Comparison of ENCODE assay signal across 1 cellular context in the genomic region with DNA sequence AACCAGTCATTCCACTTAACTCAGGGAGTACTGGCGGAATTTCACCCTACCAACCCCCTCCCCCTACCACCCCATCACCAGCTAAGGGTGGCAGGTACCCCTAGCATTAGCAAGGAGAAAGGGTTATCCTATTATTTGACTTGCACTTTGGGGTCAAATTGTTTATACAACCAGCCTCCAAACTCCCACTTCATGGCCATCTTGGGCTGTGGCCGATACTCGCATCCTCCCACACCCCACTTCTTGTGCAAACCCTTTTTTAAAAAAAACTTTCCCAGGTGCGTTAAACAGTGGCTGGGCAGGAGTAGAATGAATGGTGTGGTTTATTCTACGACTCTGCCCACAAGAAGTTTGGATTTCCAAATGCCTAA.
TF ChIP-seq lines count a peak whose summit lies in the region.

No MANE protein-coding gene starts in this region.

TF ChIP-seq in K562, 482 proteins besides CTCF, POLR2A, EP300 and RAD21 (continued from another document and continues in another):
- no peak for TF ChIP-seq DDX20 (tag; IDR thresholded peaks at IDR 0.05; ENCODE audit: low read depth)
- TF ChIP-seq SUPT5H (IDR thresholded peaks at IDR 0.05): peak; percentile 40
- TF ChIP-seq RBM25 (IDR thresholded peaks at IDR 0.05; ENCODE audit: low read depth, low read length, severe bottlenecking): no peak
- TF ChIP-seq, protein P1, sequence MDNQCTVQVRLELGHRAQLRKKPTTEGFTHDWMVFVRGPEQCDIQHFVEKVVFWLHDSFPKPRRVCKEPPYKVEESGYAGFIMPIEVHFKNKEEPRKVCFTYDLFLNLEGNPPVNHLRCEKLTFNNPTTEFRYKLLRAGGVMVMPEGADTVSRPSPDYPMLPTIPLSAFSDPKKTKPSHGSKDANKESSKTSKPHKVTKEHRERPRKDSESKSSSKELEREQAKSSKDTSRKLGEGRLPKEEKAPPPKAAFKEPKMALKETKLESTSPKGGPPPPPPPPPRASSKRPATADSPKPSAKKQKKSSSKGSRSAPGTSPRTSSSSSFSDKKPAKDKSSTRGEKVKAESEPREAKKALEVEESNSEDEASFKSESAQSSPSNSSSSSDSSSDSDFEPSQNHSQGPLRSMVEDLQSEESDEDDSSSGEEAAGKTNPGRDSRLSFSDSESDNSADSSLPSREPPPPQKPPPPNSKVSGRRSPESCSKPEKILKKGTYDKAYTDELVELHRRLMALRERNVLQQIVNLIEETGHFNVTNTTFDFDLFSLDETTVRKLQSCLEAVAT (IDR thresholded peaks at IDR 0.05): no peak
- no peak for TF ChIP-seq CHD2 (IDR thresholded peaks at IDR 0.05; ENCODE audit: low read depth, low read length)
- no peak for TF ChIP-seq NONO (IDR thresholded peaks at IDR 0.05; ENCODE audit: low read depth in 2 of 2, low read length in 1 of 2)
- no peak for TF ChIP-seq TFAM (CRISPR knock-in tag; conservative IDR thresholded peaks at IDR 0.05)
- TF ChIP-seq, protein P2, sequence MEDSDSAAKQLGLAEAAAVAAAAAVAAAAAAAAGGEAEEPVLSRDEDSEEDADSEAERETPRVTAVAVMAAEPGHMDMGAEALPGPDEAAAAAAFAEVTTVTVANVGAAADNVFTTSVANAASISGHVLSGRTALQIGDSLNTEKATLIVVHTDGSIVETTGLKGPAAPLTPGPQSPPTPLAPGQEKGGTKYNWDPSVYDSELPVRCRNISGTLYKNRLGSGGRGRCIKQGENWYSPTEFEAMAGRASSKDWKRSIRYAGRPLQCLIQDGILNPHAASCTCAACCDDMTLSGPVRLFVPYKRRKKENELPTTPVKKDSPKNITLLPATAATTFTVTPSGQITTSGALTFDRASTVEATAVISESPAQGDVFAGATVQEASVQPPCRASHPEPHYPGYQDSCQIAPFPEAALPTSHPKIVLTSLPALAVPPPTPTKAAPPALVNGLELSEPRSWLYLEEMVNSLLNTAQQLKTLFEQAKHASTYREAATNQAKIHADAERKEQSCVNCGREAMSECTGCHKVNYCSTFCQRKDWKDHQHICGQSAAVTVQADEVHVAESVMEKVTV (CRISPR knock-in tag; IDR thresholded peaks at IDR 0.05): no peak
- TF ChIP-seq, protein P3, sequence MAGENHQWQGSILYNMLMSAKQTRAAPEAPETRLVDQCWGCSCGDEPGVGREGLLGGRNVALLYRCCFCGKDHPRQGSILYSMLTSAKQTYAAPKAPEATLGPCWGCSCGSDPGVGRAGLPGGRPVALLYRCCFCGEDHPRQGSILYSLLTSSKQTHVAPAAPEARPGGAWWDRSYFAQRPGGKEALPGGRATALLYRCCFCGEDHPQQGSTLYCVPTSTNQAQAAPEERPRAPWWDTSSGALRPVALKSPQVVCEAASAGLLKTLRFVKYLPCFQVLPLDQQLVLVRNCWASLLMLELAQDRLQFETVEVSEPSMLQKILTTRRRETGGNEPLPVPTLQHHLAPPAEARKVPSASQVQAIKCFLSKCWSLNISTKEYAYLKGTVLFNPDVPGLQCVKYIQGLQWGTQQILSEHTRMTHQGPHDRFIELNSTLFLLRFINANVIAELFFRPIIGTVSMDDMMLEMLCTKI (IDR thresholded peaks at IDR 0.05; ENCODE audit: partially characterized antibody): no peak
- TF ChIP-seq EHMT2 (IDR thresholded peaks at IDR 0.05): no peak
- TF ChIP-seq, protein P4, sequence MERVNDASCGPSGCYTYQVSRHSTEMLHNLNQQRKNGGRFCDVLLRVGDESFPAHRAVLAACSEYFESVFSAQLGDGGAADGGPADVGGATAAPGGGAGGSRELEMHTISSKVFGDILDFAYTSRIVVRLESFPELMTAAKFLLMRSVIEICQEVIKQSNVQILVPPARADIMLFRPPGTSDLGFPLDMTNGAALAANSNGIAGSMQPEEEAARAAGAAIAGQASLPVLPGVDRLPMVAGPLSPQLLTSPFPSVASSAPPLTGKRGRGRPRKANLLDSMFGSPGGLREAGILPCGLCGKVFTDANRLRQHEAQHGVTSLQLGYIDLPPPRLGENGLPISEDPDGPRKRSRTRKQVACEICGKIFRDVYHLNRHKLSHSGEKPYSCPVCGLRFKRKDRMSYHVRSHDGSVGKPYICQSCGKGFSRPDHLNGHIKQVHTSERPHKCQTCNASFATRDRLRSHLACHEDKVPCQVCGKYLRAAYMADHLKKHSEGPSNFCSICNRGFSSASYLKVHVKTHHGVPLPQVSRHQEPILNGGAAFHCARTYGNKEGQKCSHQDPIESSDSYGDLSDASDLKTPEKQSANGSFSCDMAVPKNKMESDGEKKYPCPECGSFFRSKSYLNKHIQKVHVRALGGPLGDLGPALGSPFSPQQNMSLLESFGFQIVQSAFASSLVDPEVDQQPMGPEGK (CRISPR knock-in tag; IDR thresholded peaks at IDR 0.05; ENCODE audit: borderline replicate concordance): no peak
- no peak for TF ChIP-seq CREBBP (IDR thresholded peaks at IDR 0.05; ENCODE audit: low read depth, low read length)
- TF ChIP-seq, protein P5, sequence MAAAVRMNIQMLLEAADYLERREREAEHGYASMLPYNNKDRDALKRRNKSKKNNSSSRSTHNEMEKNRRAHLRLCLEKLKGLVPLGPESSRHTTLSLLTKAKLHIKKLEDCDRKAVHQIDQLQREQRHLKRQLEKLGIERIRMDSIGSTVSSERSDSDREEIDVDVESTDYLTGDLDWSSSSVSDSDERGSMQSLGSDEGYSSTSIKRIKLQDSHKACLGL (CRISPR knock-in tag; IDR thresholded peaks at IDR 0.05; ENCODE audit: borderline replicate concordance, poor library complexity, severe bottlenecking): no peak
- TF ChIP-seq BRD4 (IDR thresholded peaks at IDR 0.05): no peak
- no peak for TF ChIP-seq ZNF184 (CRISPR knock-in tag; IDR thresholded peaks at IDR 0.05)
- TF ChIP-seq CBFA2T2 (conservative IDR thresholded peaks at IDR 0.05): no peak
- peak; percentile 77; the same call in 1 of the 2 replicates for TF ChIP-seq ZNF384 (IDR thresholded peaks at IDR 0.05; ENCODE audit: low read depth, low read length)
- TF ChIP-seq, protein P6, sequence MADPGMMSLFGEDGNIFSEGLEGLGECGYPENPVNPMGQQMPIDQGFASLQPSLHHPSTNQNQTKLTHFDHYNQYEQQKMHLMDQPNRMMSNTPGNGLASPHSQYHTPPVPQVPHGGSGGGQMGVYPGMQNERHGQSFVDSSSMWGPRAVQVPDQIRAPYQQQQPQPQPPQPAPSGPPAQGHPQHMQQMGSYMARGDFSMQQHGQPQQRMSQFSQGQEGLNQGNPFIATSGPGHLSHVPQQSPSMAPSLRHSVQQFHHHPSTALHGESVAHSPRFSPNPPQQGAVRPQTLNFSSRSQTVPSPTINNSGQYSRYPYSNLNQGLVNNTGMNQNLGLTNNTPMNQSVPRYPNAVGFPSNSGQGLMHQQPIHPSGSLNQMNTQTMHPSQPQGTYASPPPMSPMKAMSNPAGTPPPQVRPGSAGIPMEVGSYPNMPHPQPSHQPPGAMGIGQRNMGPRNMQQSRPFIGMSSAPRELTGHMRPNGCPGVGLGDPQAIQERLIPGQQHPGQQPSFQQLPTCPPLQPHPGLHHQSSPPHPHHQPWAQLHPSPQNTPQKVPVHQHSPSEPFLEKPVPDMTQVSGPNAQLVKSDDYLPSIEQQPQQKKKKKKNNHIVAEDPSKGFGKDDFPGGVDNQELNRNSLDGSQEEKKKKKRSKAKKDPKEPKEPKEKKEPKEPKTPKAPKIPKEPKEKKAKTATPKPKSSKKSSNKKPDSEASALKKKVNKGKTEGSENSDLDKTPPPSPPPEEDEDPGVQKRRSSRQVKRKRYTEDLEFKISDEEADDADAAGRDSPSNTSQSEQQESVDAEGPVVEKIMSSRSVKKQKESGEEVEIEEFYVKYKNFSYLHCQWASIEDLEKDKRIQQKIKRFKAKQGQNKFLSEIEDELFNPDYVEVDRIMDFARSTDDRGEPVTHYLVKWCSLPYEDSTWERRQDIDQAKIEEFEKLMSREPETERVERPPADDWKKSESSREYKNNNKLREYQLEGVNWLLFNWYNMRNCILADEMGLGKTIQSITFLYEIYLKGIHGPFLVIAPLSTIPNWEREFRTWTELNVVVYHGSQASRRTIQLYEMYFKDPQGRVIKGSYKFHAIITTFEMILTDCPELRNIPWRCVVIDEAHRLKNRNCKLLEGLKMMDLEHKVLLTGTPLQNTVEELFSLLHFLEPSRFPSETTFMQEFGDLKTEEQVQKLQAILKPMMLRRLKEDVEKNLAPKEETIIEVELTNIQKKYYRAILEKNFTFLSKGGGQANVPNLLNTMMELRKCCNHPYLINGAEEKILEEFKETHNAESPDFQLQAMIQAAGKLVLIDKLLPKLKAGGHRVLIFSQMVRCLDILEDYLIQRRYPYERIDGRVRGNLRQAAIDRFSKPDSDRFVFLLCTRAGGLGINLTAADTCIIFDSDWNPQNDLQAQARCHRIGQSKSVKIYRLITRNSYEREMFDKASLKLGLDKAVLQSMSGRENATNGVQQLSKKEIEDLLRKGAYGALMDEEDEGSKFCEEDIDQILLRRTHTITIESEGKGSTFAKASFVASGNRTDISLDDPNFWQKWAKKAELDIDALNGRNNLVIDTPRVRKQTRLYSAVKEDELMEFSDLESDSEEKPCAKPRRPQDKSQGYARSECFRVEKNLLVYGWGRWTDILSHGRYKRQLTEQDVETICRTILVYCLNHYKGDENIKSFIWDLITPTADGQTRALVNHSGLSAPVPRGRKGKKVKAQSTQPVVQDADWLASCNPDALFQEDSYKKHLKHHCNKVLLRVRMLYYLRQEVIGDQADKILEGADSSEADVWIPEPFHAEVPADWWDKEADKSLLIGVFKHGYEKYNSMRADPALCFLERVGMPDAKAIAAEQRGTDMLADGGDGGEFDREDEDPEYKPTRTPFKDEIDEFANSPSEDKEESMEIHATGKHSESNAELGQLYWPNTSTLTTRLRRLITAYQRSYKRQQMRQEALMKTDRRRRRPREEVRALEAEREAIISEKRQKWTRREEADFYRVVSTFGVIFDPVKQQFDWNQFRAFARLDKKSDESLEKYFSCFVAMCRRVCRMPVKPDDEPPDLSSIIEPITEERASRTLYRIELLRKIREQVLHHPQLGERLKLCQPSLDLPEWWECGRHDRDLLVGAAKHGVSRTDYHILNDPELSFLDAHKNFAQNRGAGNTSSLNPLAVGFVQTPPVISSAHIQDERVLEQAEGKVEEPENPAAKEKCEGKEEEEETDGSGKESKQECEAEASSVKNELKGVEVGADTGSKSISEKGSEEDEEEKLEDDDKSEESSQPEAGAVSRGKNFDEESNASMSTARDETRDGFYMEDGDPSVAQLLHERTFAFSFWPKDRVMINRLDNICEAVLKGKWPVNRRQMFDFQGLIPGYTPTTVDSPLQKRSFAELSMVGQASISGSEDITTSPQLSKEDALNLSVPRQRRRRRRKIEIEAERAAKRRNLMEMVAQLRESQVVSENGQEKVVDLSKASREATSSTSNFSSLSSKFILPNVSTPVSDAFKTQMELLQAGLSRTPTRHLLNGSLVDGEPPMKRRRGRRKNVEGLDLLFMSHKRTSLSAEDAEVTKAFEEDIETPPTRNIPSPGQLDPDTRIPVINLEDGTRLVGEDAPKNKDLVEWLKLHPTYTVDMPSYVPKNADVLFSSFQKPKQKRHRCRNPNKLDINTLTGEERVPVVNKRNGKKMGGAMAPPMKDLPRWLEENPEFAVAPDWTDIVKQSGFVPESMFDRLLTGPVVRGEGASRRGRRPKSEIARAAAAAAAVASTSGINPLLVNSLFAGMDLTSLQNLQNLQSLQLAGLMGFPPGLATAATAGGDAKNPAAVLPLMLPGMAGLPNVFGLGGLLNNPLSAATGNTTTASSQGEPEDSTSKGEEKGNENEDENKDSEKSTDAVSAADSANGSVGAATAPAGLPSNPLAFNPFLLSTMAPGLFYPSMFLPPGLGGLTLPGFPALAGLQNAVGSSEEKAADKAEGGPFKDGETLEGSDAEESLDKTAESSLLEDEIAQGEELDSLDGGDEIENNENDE (IDR thresholded peaks at IDR 0.05; ENCODE audit: low read depth, low read length): no peak
- no peak for TF ChIP-seq ZNF146 (CRISPR knock-in tag; IDR thresholded peaks at IDR 0.05; ENCODE audit: unreplicated experiment)
- no peak for TF ChIP-seq MXI1 (IDR thresholded peaks at IDR 0.05; ENCODE audit: low read depth, low read length)
- no peak for TF ChIP-seq ZNF79 (CRISPR knock-in tag; IDR thresholded peaks at IDR 0.05; ENCODE audit: low read depth)
- TF ChIP-seq SLC30A9 (CRISPR knock-in tag; IDR thresholded peaks at IDR 0.05): no peak
- TF ChIP-seq GTF2A2 (tag; IDR thresholded peaks at IDR 0.05): no peak
- TF ChIP-seq MYC (IDR thresholded peaks at IDR 0.05; ENCODE audit: low read depth, low read length): no peak
- TF ChIP-seq MYC (CRISPR knock-in tag; IDR thresholded peaks at IDR 0.05; ENCODE audit: borderline replicate concordance, low read depth): no peak
- no peak for TF ChIP-seq ZBTB8A (IDR thresholded peaks at IDR 0.05; ENCODE audit: partially characterized antibody)
- no peak for TF ChIP-seq ZNF41 (CRISPR knock-in tag; conservative IDR thresholded peaks at IDR 0.05)
- no peak for TF ChIP-seq PHF21A (IDR thresholded peaks at IDR 0.05; ENCODE audit: borderline replicate concordance, low read depth)
- TF ChIP-seq, protein P7, sequence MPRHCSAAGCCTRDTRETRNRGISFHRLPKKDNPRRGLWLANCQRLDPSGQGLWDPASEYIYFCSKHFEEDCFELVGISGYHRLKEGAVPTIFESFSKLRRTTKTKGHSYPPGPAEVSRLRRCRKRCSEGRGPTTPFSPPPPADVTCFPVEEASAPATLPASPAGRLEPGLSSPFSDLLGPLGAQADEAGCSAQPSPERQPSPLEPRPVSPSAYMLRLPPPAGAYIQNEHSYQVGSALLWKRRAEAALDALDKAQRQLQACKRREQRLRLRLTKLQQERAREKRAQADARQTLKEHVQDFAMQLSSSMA (CRISPR knock-in tag; IDR thresholded peaks at IDR 0.05): no peak
- TF ChIP-seq ZNF3 (CRISPR knock-in tag; IDR thresholded peaks at IDR 0.05): no peak
- no peak for TF ChIP-seq KDM5B (IDR thresholded peaks at IDR 0.05; ENCODE audit: insufficient replicate concordance, low read depth, low read length)
- TF ChIP-seq TAF9B (IDR thresholded peaks at IDR 0.05; ENCODE audit: partially characterized antibody): no peak
- TF ChIP-seq ZNF124 (CRISPR knock-in tag; IDR thresholded peaks at IDR 0.05): no peak
